Comparison of ENCODE assay signal across 21 cellular contexts in genomic region chr9:93557366-93558137, GRCh38.
"Had no signal": no experiment of that assay in that cellular context is flagged by ENCODE, and none has a peak within 500 bp of the region (broad histone marks: within the 10 kb centered on the region; RNA-seq: fewer than 3 reads in every experiment).

No MANE protein-coding gene starts in this region.

- H3K27ac ChIP-seq: gastrocnemius medialis, neural progenitor cell, pancreas, psoas muscle, right lobe of liver, testis, upper lobe of right lung had no signal

- H3K4me3 Mint-ChIP-seq: memory B cell; mesothelial cell of epicardium; natural killer cell; neural progenitor cell; stimulated activated naive B cell treated with anti-CD40 and anti-IgM and Interleukin-4, amounts not matched to agents 10 μg/mL and 1 μg/mL and 100 μg/mL, for 72 hours; stimulated activated naive CD8-positive, alpha-beta T cell treated with anti-CD3 and anti-CD28 coated beads, Interleukin-15, amount 100 ng/mL, for 72 hours had no signal

- H3K27ac Mint-ChIP-seq: memory B cell, mesothelial cell of epicardium, natural killer cell had no signal

- H3K4me2 ChIP-seq: neural progenitor cell had no signal

- H3K4me1 ChIP-seq: gastrocnemius medialis, pancreas, psoas muscle, right lobe of liver, upper lobe of right lung had no signal

- H3K9ac ChIP-seq: neural progenitor cell had no signal

- ATAC-seq: gastrocnemius medialis; natural killer cell; pancreas; psoas muscle; stimulated activated naive B cell treated with anti-CD40 and anti-IgM and Interleukin-4, amounts not matched to agents 10 μg/mL and 1 μg/mL and 100 μg/mL, for 72 hours; stimulated activated naive CD8-positive, alpha-beta T cell treated with anti-CD3 and anti-CD28 coated beads, Interleukin-15, amount 100 ng/mL, for 72 hours had no signal

- H3K4me1 Mint-ChIP-seq: memory B cell; natural killer cell; stimulated activated naive B cell treated with anti-CD40 and anti-IgM and Interleukin-4, amounts not matched to agents 10 μg/mL and 1 μg/mL and 100 μg/mL, for 72 hours; stimulated activated naive CD8-positive, alpha-beta T cell treated with anti-CD3 and anti-CD28 coated beads, Interleukin-15, amount 100 ng/mL, for 72 hours had no signal

- H3K36me3 Mint-ChIP-seq: natural killer cell had no signal

- H3K27me3 ChIP-seq: dorsolateral prefrontal cortex, gastrocnemius medialis, neural progenitor cell, pancreas, right lobe of liver, testis, tibial nerve, upper lobe of right lung had no signal

- DNase-seq: cortex of kidney; dorsolateral prefrontal cortex; effector CD8-positive, alpha-beta T cell; gastrocnemius medialis; glutamatergic neuron; islet precursor cell; natural killer cell; occipital lobe; pancreas; psoas muscle; right lobe of liver; stimulated activated CD4-positive, alpha-beta T cell treated with anti-CD3 and anti-CD28 coated beads, Interleukin-2, amount 100 ng/mL, for 24 hours; stimulated activated CD4-positive, alpha-beta T cell treated with anti-CD3 and anti-CD28 coated beads, Interleukin-4, amount 100 ng/mL, for 4 hours; stimulated activated naive B cell treated with anti-CD40 and anti-IgM and Interleukin-4, amounts not matched to agents 10 μg/mL and 1 μg/mL and 100 μg/mL, for 72 hours; stimulated activated naive CD8-positive, alpha-beta T cell treated with anti-CD3 and anti-CD28 coated beads, Interleukin-15, amount 100 ng/mL, for 72 hours; testis; upper lobe of right lung had no signal

- H3K9me3 Mint-ChIP-seq: memory B cell; mesothelial cell of epicardium; natural killer cell; neural progenitor cell; stimulated activated naive B cell treated with anti-CD40 and anti-IgM and Interleukin-4, amounts not matched to agents 10 μg/mL and 1 μg/mL and 100 μg/mL, for 72 hours; stimulated activated naive CD8-positive, alpha-beta T cell treated with anti-CD3 and anti-CD28 coated beads, Interleukin-15, amount 100 ng/mL, for 72 hours had no signal

- H3K4me3 ChIP-seq: dorsolateral prefrontal cortex, gastrocnemius medialis, neural progenitor cell, pancreas, psoas muscle, right lobe of liver, testis, tibial nerve, upper lobe of right lung had no signal

- H3K9me3 ChIP-seq: gastrocnemius medialis, pancreas, psoas muscle, right lobe of liver, testis, tibial nerve, upper lobe of right lung had no signal

- H3K27me3 Mint-ChIP-seq: memory B cell; stimulated activated naive B cell treated with anti-CD40 and anti-IgM and Interleukin-4, amounts not matched to agents 10 μg/mL and 1 μg/mL and 100 μg/mL, for 72 hours; stimulated activated naive CD8-positive, alpha-beta T cell treated with anti-CD3 and anti-CD28 coated beads, Interleukin-15, amount 100 ng/mL, for 72 hours had no signal
